1 cellular context compared by ENCODE assay signal in genomic region chr3:42732196-42732828, GRCh38.
TF ChIP-seq lines count a peak whose summit lies in the region.

No MANE protein-coding gene starts in this region.

TF ChIP-seq in HepG2, 621 proteins besides CTCF, POLR2A, EP300 and RAD21 (continued from another document):
- TF ChIP-seq SNAPC4 (CRISPR knock-in tag; IDR thresholded peaks at IDR 0.05) (0 out of 2 replicates have a peak, but pooled peaks have one; percentile 44), ZNF580 (CRISPR knock-in tag; IDR thresholded peaks at IDR 0.05; ENCODE audit: borderline replicate concordance, low read depth) (peak; percentile 90), ZNF775 (CRISPR knock-in tag; IDR thresholded peaks at IDR 0.05; ENCODE audit: borderline replicate concordance) (0 out of 2 replicates have a peak, but pooled peaks have one; percentile 71)
